In the genomic region with DNA sequence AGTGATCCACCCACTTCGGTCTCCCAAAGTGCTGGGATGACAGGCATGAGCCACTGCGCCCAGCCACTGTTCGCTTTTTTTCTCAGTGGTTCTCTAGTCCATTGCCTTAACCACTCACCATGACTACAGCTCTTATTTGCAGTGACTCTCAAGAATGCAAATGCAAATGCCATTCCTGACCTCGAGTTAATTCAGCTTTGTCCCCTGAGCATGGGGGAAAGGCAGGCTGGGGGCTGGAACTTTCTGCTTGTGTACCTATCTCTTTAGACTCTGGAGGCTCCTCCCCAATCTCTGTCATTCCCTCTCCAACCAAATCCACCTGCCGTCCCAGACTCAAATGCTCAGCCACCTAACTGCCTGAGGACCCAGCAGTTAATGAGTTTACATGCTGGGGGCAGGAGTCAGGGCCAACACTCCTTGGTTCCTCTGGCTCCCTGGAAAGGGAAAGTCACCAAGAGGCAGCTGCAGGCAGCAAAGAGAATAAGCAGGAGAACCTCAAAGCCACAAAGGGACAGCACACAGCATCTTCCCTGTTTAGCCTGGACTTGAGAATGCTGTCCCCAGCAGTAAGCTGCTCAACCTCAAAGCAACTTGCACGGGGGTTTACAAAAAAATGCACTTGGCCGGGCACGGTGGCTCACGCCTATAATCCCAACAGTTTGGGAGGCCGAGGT, we compare ENCODE assay signal across 14 cellular contexts. TPM values are rescaled to one million over a fixed set of nuclear protein-coding genes. Genes with fewer than 3 reads are reported as not detected.
DNase-seq lines count a peak whose midpoint lies in the region; ATAC-seq and TF ChIP-seq lines count a peak whose summit lies in the region.
"Had no signal": no experiment of that assay in that cellular context is flagged by ENCODE, and none has a peak within 500 bp of the region (broad histone marks: within the 10 kb centered on the region; RNA-seq: fewer than 3 reads in every experiment).

No MANE protein-coding gene starts in this region.

- TF ChIP-seq CTCF in H9 (conservative IDR thresholded peaks at IDR 0.05) (no peak), osteoblast (IDR thresholded peaks at IDR 0.05; ENCODE audit: extremely low read depth, low read depth, low read length) (no peak)

- no peak overlapping the region for H3K56ac ChIP-seq in H9 (ENCODE audit: insufficient read length, low read depth, low read length)

- H3K4me1 ChIP-seq in H9 (ENCODE audit: insufficient read depth, low read length) = peaks cover 3% of the 10 kb centered on the region; the same call in 1 of the 2 replicates
- no peaks in the 10 kb centered on the region for H3K4me1 ChIP-seq in osteoblast (ENCODE audit: insufficient read depth, low read length)

- no peak for ATAC-seq in activated T-helper 17 cell treated with anti-CD3 and anti-CD28 coated beads, Interleukin-2, amount 50 U/mL, for 72 hours (replicated peaks)
- no peak for ATAC-seq in activated CD8-positive, alpha-beta T cell treated with anti-CD3 and anti-CD28 coated beads, Interleukin-2, amount 10 ng/mL, durations not matched to agents 7 days and 5 days
- ATAC-seq: activated CD8-positive, alpha-beta memory T cell treated with anti-CD3 and anti-CD28 coated beads, Interleukin-2, amount 10 ng/mL, durations not matched to agents 7 days and 5 days; GM12878 had no signal

- no peak overlapping the region for H4K8ac ChIP-seq in H9 (replicated peaks; ENCODE audit: insufficient read length, low read depth, low read length)

- no peak overlapping the region for H2BK20ac ChIP-seq in H9 (ENCODE audit: low read depth, low read length, poor library complexity, severe bottlenecking)

- H3K18ac ChIP-seq in H9 (ENCODE audit: insufficient read length, low read depth, low read length) = no peak overlapping the region

- H3K4me3 Mint-ChIP-seq in H9 = peak overlapping the region in 1 of 2 experiments; percentile 27; a peak in 2 of 5 replicates
- H3K4me3 Mint-ChIP-seq in activated T-helper 17 cell treated with anti-CD3 and anti-CD28 coated beads, Interleukin-2, amount 50 U/mL, for 72 hours = no peak overlapping the region
- no peak overlapping the region for H3K4me3 Mint-ChIP-seq in activated CD8-positive, alpha-beta T cell treated with anti-CD3 and anti-CD28 coated beads, Interleukin-2, amount 10 ng/mL, durations not matched to agents 7 days and 5 days
- H3K4me3 Mint-ChIP-seq: activated CD8-positive, alpha-beta memory T cell treated with anti-CD3 and anti-CD28 coated beads, Interleukin-2, amount 10 ng/mL, durations not matched to agents 7 days and 5 days; naive B cell had no signal

- no peaks in the 10 kb centered on the region for H3K27me3 Mint-ChIP-seq in H9 (ENCODE audit: low read depth)
- peaks cover 3% of the 10 kb centered on the region for H3K27me3 Mint-ChIP-seq in activated T-helper 17 cell treated with anti-CD3 and anti-CD28 coated beads, Interleukin-2, amount 50 U/mL, for 72 hours
- peaks cover 2% of the 10 kb centered on the region for H3K27me3 Mint-ChIP-seq in activated CD8-positive, alpha-beta T cell treated with anti-CD3 and anti-CD28 coated beads, Interleukin-2, amount 10 ng/mL, durations not matched to agents 7 days and 5 days (ENCODE audit: low read depth)
- H3K27me3 Mint-ChIP-seq: activated CD8-positive, alpha-beta memory T cell treated with anti-CD3 and anti-CD28 coated beads, Interleukin-2, amount 10 ng/mL, durations not matched to agents 7 days and 5 days had no signal

- no peak overlapping the region for H3K27ac ChIP-seq in H9 (ENCODE audit: insufficient read length, low read depth, low read length)
- no peak overlapping the region for H3K27ac ChIP-seq in osteoblast (ENCODE audit: low read depth, low read length)

- no peaks in the 10 kb centered on the region for H3K79me1 ChIP-seq in H9 (ENCODE audit: insufficient read depth, low read depth, low read length, poor library complexity, severe bottlenecking)

- no peaks in the 10 kb centered on the region for H3K23me2 ChIP-seq in H9 (ENCODE audit: insufficient read length, low read depth, low read length, poor library complexity, severe bottlenecking)

- H3K4me1 Mint-ChIP-seq in H9 = peaks cover 14 to 21% of the 10 kb centered on the region in 2 experiments
- peaks cover 4% of the 10 kb centered on the region for H3K4me1 Mint-ChIP-seq in activated T-helper 17 cell treated with anti-CD3 and anti-CD28 coated beads, Interleukin-2, amount 50 U/mL, for 72 hours
- H3K4me1 Mint-ChIP-seq in activated CD8-positive, alpha-beta T cell treated with anti-CD3 and anti-CD28 coated beads, Interleukin-2, amount 10 ng/mL, durations not matched to agents 7 days and 5 days (ENCODE audit: low read depth) = peaks cover 9% of the 10 kb centered on the region

- no peak overlapping the region for H3T11ph ChIP-seq in H9 (ENCODE audit: low read length)

- CTCF ChIA-PET in activated CD8-positive, alpha-beta T cell treated with anti-CD3 and anti-CD28 coated beads, Interleukin-2, amount 10 ng/mL, durations not matched to agents 7 days and 5 days (lab: Charles Lee) = interaction anchor here (1.1 to 4.1 kb wide), 16 partner anchors 11 to 390 kb away, joined by 3 to 52 read pairs (median 10); a partner anchor contains a TSS

- no peaks in the 10 kb centered on the region for H3K36me3 Mint-ChIP-seq in H9 (ENCODE audit: insufficient read depth in 1 of 3, low read depth in 3 of 3)
- no peaks in the 10 kb centered on the region for H3K36me3 Mint-ChIP-seq in activated T-helper 17 cell treated with anti-CD3 and anti-CD28 coated beads, Interleukin-2, amount 50 U/mL, for 72 hours (ENCODE audit: low read depth)
- no peaks in the 10 kb centered on the region for H3K36me3 Mint-ChIP-seq in activated CD8-positive, alpha-beta T cell treated with anti-CD3 and anti-CD28 coated beads, Interleukin-2, amount 10 ng/mL, durations not matched to agents 7 days and 5 days (ENCODE audit: low read depth)
- H3K36me3 Mint-ChIP-seq: activated CD8-positive, alpha-beta memory T cell treated with anti-CD3 and anti-CD28 coated beads, Interleukin-2, amount 10 ng/mL, durations not matched to agents 7 days and 5 days; naive B cell had no signal

- no peak overlapping the region for H2AK5ac ChIP-seq in H9 (ENCODE audit: insufficient read length, low read length)

- H2BK5ac ChIP-seq in H9 (ENCODE audit: insufficient read length, low read length) = no peak overlapping the region

- H3K36me3 ChIP-seq in osteoblast (ENCODE audit: insufficient read depth, low read length) = no peaks in the 10 kb centered on the region

- H2AFZ ChIP-seq in H9 (ENCODE audit: low read length) (no peak overlapping the region), osteoblast (ENCODE audit: low read length) (peak overlapping the region; percentile 47)

- no peak overlapping the region for H2BK15ac ChIP-seq in H9 (ENCODE audit: low read depth, low read length)

- H4K20me1 ChIP-seq in H9 (ENCODE audit: control insufficient read depth, insufficient read depth, insufficient read length) = no peaks in the 10 kb centered on the region
- H4K20me1 ChIP-seq in osteoblast (ENCODE audit: insufficient read depth, low read length) = no peaks in the 10 kb centered on the region

- no peak overlapping the region for H3K23ac ChIP-seq in H9 (ENCODE audit: insufficient read length, low read depth, low read length)

- H3K27ac Mint-ChIP-seq in H9 = peak overlapping the region; percentile 89 to 92 (median 89); a peak in 4 of 7 replicates
- no peak overlapping the region for H3K27ac Mint-ChIP-seq in activated T-helper 17 cell treated with anti-CD3 and anti-CD28 coated beads, Interleukin-2, amount 50 U/mL, for 72 hours
- H3K27ac Mint-ChIP-seq in activated CD8-positive, alpha-beta T cell treated with anti-CD3 and anti-CD28 coated beads, Interleukin-2, amount 10 ng/mL, durations not matched to agents 7 days and 5 days = no peak overlapping the region
- H3K27ac Mint-ChIP-seq: activated CD8-positive, alpha-beta memory T cell treated with anti-CD3 and anti-CD28 coated beads, Interleukin-2, amount 10 ng/mL, durations not matched to agents 7 days and 5 days; naive B cell had no signal

- H2BK12ac ChIP-seq in H9 (ENCODE audit: insufficient read length, low read depth, low read length) = no peak overlapping the region

- 0 out of 2 replicates have a peak overlapping the region, but pooled peaks have one; percentile 24 for H3K14ac ChIP-seq in H9 (ENCODE audit: insufficient read depth, low read length)

- peak; percentile 93 for DNase-seq in H9
- DNase-seq in NCI-H526 (lab: John Stamatoyannopoulos, UW) = peak; percentile 93 to 95
- peak; percentile 87 for DNase-seq in iPS DF 19.7 (ENCODE audit: low read depth, low spot score)
- DNase-seq in osteoblast (ENCODE audit: insufficient read length, low spot score, missing footprints) = peak; percentile 35
- DNase-seq in activated CD8-positive, alpha-beta T cell treated with anti-CD3 and anti-CD28 coated beads, Interleukin-2, amount 10 ng/mL, durations not matched to agents 7 days and 5 days = no peak
- DNase-seq in NCI-H1930 (lab: John Stamatoyannopoulos, UW) = no peak
- DNase-seq in NCI-H82 treated with DMSO at 0.1 percent for 48 hours (lab: John Stamatoyannopoulos, UW; ENCODE audit: unreplicated experiment) = no peak
- DNase-seq: activated CD8-positive, alpha-beta memory T cell treated with anti-CD3 and anti-CD28 coated beads, Interleukin-2, amount 10 ng/mL, durations not matched to agents 7 days and 5 days; effector CD8-positive, alpha-beta T cell; head of caudate nucleus; MM.1S; naive B cell had no signal

- H3K79me2 ChIP-seq in H9 (ENCODE audit: insufficient read depth, low read length) (no peaks in the 10 kb centered on the region), osteoblast (ENCODE audit: insufficient read depth, low read length) (no peaks in the 10 kb centered on the region)

- H3K9me3 Mint-ChIP-seq in H9 = no peaks in the 10 kb centered on the region
- H3K9me3 Mint-ChIP-seq in activated T-helper 17 cell treated with anti-CD3 and anti-CD28 coated beads, Interleukin-2, amount 50 U/mL, for 72 hours = no peaks in the 10 kb centered on the region
- no peaks in the 10 kb centered on the region for H3K9me3 Mint-ChIP-seq in activated CD8-positive, alpha-beta T cell treated with anti-CD3 and anti-CD28 coated beads, Interleukin-2, amount 10 ng/mL, durations not matched to agents 7 days and 5 days (ENCODE audit: insufficient read depth)
- H3K9me3 Mint-ChIP-seq: naive B cell had no signal

- POLR2A ChIA-PET in activated CD8-positive, alpha-beta T cell treated with anti-CD3 and anti-CD28 coated beads, Interleukin-2, amount 10 ng/mL, durations not matched to agents 7 days and 5 days (lab: Charles Lee) = interaction anchor here (0.6 kb wide), 1 partner anchor 625 kb away, joined by 4 read pairs; no protein-coding TSS in a partner anchor

- H3K9ac ChIP-seq in H9 (ENCODE audit: extremely low read depth, insufficient read length, low read length) = no peak overlapping the region

- H3K27me3 ChIP-seq in H9 (ENCODE audit: insufficient read depth, low read length) (no peaks in the 10 kb centered on the region), osteoblast (ENCODE audit: insufficient read depth, low read length) (no peaks in the 10 kb centered on the region)

- H3K4me2 ChIP-seq in H9 (ENCODE audit: insufficient read depth, insufficient read length, low read length) = peak overlapping the region; percentile 20
- H3K4me2 ChIP-seq in osteoblast (ENCODE audit: insufficient read depth, low read length) = no peak overlapping the region

- H4K91ac ChIP-seq in H9 (ENCODE audit: insufficient read length, low read depth, low read length) = no peak overlapping the region

- H3K4ac ChIP-seq in H9 (ENCODE audit: low read depth, low read length) = no peak overlapping the region

- H3K4me3 ChIP-seq in osteoblast (ENCODE audit: insufficient read depth, low read length) = no peak overlapping the region
- H3K4me3 ChIP-seq: GM12878 had no signal

- no peak overlapping the region for H2BK120ac ChIP-seq in H9 (ENCODE audit: low read depth, low read length, poor library complexity, severe bottlenecking)

- no CpG with 5 or more reads among the region's 10 CpGs for WGBS in H9 (ENCODE audit: extremely low coverage, insufficient read length, low lambda C conversion rate)

- H4K5ac ChIP-seq in H9 (ENCODE audit: insufficient read length, low read depth, low read length) = no peak overlapping the region

- H3K9me3 ChIP-seq in H9 (ENCODE audit: control insufficient read depth, low read depth, low read length) = no peaks in the 10 kb centered on the region
- no peaks in the 10 kb centered on the region for H3K9me3 ChIP-seq in osteoblast (ENCODE audit: low read depth, low read length)

RNA-seq across cellular contexts. Expression of a gene that starts 5.3 kb away (rescaled TPM):
- total RNA-seq in H9 (2021) (not detected in 2 replicates), osteoblast (not detected in 2 replicates)
- total RNA-seq in activated T-helper 17 cell treated with anti-CD3 and anti-CD28 coated beads, Interleukin-2, amount 50 U/mL, for 72 hours = not detected
- total RNA-seq in activated CD8-positive, alpha-beta T cell treated with anti-CD3 and anti-CD28 coated beads, Interleukin-2, amount 10 ng/mL, durations not matched to agents 7 days and 5 days = not detected
- total RNA-seq: activated CD8-positive, alpha-beta memory T cell treated with anti-CD3 and anti-CD28 coated beads, Interleukin-2, amount 10 ng/mL, durations not matched to agents 7 days and 5 days had no signal

RNA-seq across cellular contexts. Expression of a gene that starts 43.3 kb away (rescaled TPM):
- total RNA-seq in H9 (2021) (24.8 and 25.7 TPM in 2 replicates), osteoblast (11.8 and 15.2 TPM in 2 replicates)
- 10 to 100 TPM; 15.6 to 26.8 TPM for total RNA-seq in activated T-helper 17 cell treated with anti-CD3 and anti-CD28 coated beads, Interleukin-2, amount 50 U/mL, for 72 hours
- 10 to 100 TPM; 19.0 to 23.3 TPM for total RNA-seq in activated CD8-positive, alpha-beta T cell treated with anti-CD3 and anti-CD28 coated beads, Interleukin-2, amount 10 ng/mL, durations not matched to agents 7 days and 5 days

Comparison
In these comparisons a context has a peak if more than half of its experiments do, and no peak if none do; other contexts are left out.
1. DNase-seq: peak in H9 (single experiment), NCI-H526 (2 of 2), iPS DF 19.7 (single experiment) and osteoblast (single experiment); none in activated CD8-positive, alpha-beta T cell treated with anti-CD3 and anti-CD28 coated beads, Interleukin-2, amount 10 ng/mL, durations not matched to agents 7 days and 5 days (single experiment), NCI-H1930 (0 of 2) and NCI-H82 treated with DMSO at 0.1 percent for 48 hours (single experiment).
2. H3K27ac Mint-ChIP-seq: peak in H9 (3 of 3); none in activated T-helper 17 cell treated with anti-CD3 and anti-CD28 coated beads, Interleukin-2, amount 50 U/mL, for 72 hours (single experiment) and activated CD8-positive, alpha-beta T cell treated with anti-CD3 and anti-CD28 coated beads, Interleukin-2, amount 10 ng/mL, durations not matched to agents 7 days and 5 days (single experiment).